In the genomic region with DNA sequence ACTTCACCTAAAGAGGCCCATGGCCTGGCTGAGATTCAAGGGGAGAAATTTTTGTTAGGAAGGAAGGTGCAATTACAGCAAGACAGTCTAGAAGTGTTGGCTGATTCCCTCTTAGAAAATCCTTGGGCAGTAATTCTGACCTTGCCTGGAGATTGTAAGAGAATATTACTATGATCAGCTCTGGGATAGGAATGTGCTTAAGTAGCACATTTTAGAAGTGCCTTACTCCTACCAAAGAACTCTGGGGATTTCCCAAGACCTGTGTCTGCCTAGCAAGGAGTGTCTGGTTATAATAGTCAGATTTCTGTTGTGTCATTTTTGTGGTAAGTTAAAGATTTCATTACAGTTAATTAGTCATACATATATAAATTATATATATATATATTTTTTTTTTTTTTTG, we compare ENCODE assay signal across 12 cellular contexts. TPM values are rescaled to one million over a fixed set of nuclear protein-coding genes. Genes with fewer than 3 reads are reported as not detected.
DNase-seq lines count a peak whose midpoint lies in the region; ATAC-seq and TF ChIP-seq lines count a peak whose summit lies in the region.
"Had no signal": no experiment of that assay in that cellular context is flagged by ENCODE, and none has a peak within 500 bp of the region (broad histone marks: within the 10 kb centered on the region; RNA-seq: fewer than 3 reads in every experiment).

No MANE protein-coding gene starts in this region.

- H3K27me3 Mint-ChIP-seq in MCF 10A (ENCODE audit: insufficient read depth, unreplicated experiment): no peaks in the 10 kb centered on the region
- no peaks in the 10 kb centered on the region for H3K27me3 Mint-ChIP-seq in type B pancreatic cell
- H3K27me3 Mint-ChIP-seq: IgD-negative memory B cell; naive thymus-derived CD4-positive, alpha-beta T cell had no signal

- TF ChIP-seq CTCF in MCF 10A (IDR thresholded peaks at IDR 0.05; ENCODE audit: unreplicated experiment): no peak
- no peak for TF ChIP-seq CTCF in breast epithelium (IDR thresholded peaks at IDR 0.05)
- TF ChIP-seq CTCF in fibroblast of villous mesenchyme (IDR thresholded peaks at IDR 0.05; ENCODE audit: insufficient read depth, low read depth, low read length): no peak
- TF ChIP-seq CTCF in type B pancreatic cell (conservative IDR thresholded peaks at IDR 0.05): no peak

- H3K9me3 ChIP-seq in breast epithelium: no peaks in the 10 kb centered on the region

- H3K27ac Mint-ChIP-seq in MCF 10A (ENCODE audit: low read depth, unreplicated experiment): peak overlapping the region; percentile 59
- peak overlapping the region; percentile 81 for H3K27ac Mint-ChIP-seq in type B pancreatic cell
- H3K27ac Mint-ChIP-seq: IgD-negative memory B cell; naive thymus-derived CD4-positive, alpha-beta T cell had no signal

- TF ChIP-seq POLR2A in breast epithelium (IDR thresholded peaks at IDR 0.05): no peak

- peak; percentile 74 for DNase-seq in MCF 10A (ENCODE audit: unreplicated experiment)
- DNase-seq in breast epithelium (ENCODE audit: low spot score in 2 of 2): no peak
- DNase-seq in fibroblast of villous mesenchyme (ENCODE audit: low read depth): peak; percentile 87
- no peak for DNase-seq in type B pancreatic cell (ENCODE audit: extremely low spot score, unreplicated experiment)
- DNase-seq in germinal center (ENCODE audit: low spot score): no peak
- DNase-seq: activated effector memory CD4-positive, alpha-beta T cell treated with Interleukin-2 at 50 U/mL for 16 hours; naive thymus-derived CD4-positive, alpha-beta T cell; NCI-H524 had no signal

- H3K4me3 Mint-ChIP-seq in MCF 10A (ENCODE audit: unreplicated experiment) (no peak overlapping the region), type B pancreatic cell (no peak overlapping the region)
- H3K4me3 Mint-ChIP-seq: IgD-negative memory B cell; naive thymus-derived CD4-positive, alpha-beta T cell had no signal

- peak; percentile 70 for ATAC-seq in SK-N-SH treated with all-trans-retinoic acid at 6 μM for 48 hours
- ATAC-seq in HG02840 (IDR thresholded peaks at IDR 0.05; ENCODE audit: low FRiP score, unreplicated experiment): no peak
- no peak for ATAC-seq in HG02759 (IDR thresholded peaks at IDR 0.05; ENCODE audit: unreplicated experiment)
- ATAC-seq: naive thymus-derived CD4-positive, alpha-beta T cell had no signal

- H3K36me3 Mint-ChIP-seq in MCF 10A (ENCODE audit: insufficient read depth, unreplicated experiment) (peaks cover under 1% of the 10 kb centered on the region), type B pancreatic cell (peaks cover 7% of the 10 kb centered on the region)

- H3K9me3 Mint-ChIP-seq in MCF 10A (ENCODE audit: unreplicated experiment) (no peaks in the 10 kb centered on the region), type B pancreatic cell (no peaks in the 10 kb centered on the region)
- H3K9me3 Mint-ChIP-seq: IgD-negative memory B cell; naive thymus-derived CD4-positive, alpha-beta T cell had no signal

- no TSS peak for BruUV-seq in MCF 10A (replicated peaks; lab: Mats Ljungman, UMichigan)

- no peaks in the 10 kb centered on the region for H3K27me3 ChIP-seq in breast epithelium

- no peaks in the 10 kb centered on the region for H3K36me3 ChIP-seq in breast epithelium

- no peaks in the 10 kb centered on the region for H3K4me1 ChIP-seq in breast epithelium

- peaks cover 11% of the 10 kb centered on the region for H3K4me1 Mint-ChIP-seq in MCF 10A (ENCODE audit: insufficient read depth, unreplicated experiment)
- peaks cover 9% of the 10 kb centered on the region for H3K4me1 Mint-ChIP-seq in type B pancreatic cell (ENCODE audit: unreplicated experiment)

- POLR2A ChIA-PET in MCF 10A (lab: Yijun Ruan, JAX): interaction anchor here (0.6 to 4.7 kb wide), 10 partner anchors 10 to 373 kb away, joined by 3 to 22 read pairs (median 4); a partner anchor contains a TSS

- CTCF ChIA-PET in MCF 10A (lab: Yijun Ruan, JAX): interaction anchor here (0.8 to 1.6 kb wide), 3 partner anchors 9 to 38 kb away, joined by 3 to 10 read pairs (median 3); no protein-coding TSS in a partner anchor

- no peak overlapping the region for H3K4me3 ChIP-seq in breast epithelium
- no peak overlapping the region for H3K4me3 ChIP-seq in fibroblast of villous mesenchyme (ENCODE audit: low read depth, low read length)

- no peak overlapping the region for H3K27ac ChIP-seq in breast epithelium

- intact Hi-C loops in MCF 10A (cut with micrococcal nuclease): no loop called here
- intact Hi-C loops in breast epithelium (cut with DNase I; ENCODE audit: low total_unique reads): no loop called here

TF ChIP-seq in SK-N-SH treated with all-trans-retinoic acid at 6 μM for 48 hours, 23 proteins besides CTCF, POLR2A, EP300 and RAD21:
- TF ChIP-seq, protein P1, sequence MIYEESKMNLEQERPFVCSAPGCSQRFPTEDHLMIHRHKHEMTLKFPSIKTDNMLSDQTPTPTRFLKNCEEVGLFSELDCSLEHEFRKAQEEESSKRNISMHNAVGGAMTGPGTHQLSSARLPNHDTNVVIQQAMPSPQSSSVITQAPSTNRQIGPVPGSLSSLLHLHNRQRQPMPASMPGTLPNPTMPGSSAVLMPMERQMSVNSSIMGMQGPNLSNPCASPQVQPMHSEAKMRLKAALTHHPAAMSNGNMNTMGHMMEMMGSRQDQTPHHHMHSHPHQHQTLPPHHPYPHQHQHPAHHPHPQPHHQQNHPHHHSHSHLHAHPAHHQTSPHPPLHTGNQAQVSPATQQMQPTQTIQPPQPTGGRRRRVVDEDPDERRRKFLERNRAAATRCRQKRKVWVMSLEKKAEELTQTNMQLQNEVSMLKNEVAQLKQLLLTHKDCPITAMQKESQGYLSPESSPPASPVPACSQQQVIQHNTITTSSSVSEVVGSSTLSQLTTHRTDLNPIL (CRISPR knock-in tag; IDR thresholded peaks at IDR 0.05; ENCODE audit: low read depth): no peak
- TF ChIP-seq ZC3H10 (CRISPR knock-in tag; IDR thresholded peaks at IDR 0.05) (no peak), ZFP30 (CRISPR knock-in tag; IDR thresholded peaks at IDR 0.05) (no peak), ISL1 (CRISPR knock-in tag; IDR thresholded peaks at IDR 0.05) (no peak), OSR1 (CRISPR knock-in tag; IDR thresholded peaks at IDR 0.05) (no peak)

RNA-seq across cellular contexts. Expression of a gene that starts 52.3 kb away (rescaled TPM):
- 24.6 and 42.1 TPM in 2 replicates for total RNA-seq in MCF 10A (2022)
- 10 to 100 TPM; 12.8 to 15.7 (median 14.9) TPM for total RNA-seq in breast epithelium
- 27.7 and 36.7 TPM in 2 replicates for total RNA-seq in fibroblast of villous mesenchyme
- 44.4 and 47.2 TPM in 2 replicates for total RNA-seq in type B pancreatic cell (ENCODE audit: low replicate concordance)

RNA-seq across cellular contexts. Expression of a gene that starts 52.4 kb away (rescaled TPM):
- total RNA-seq in MCF 10A (2022) (15.8 and 27.6 TPM in 2 replicates), breast epithelium (10 to 100 TPM in 1 of 3 donors, 1 to 10 TPM in 2; 7.9 to 10.5 (median 8.2) TPM), fibroblast of villous mesenchyme (15.5 and 21.2 TPM in 2 replicates), type B pancreatic cell (ENCODE audit: low replicate concordance) (4.9 and 10.2 TPM in 2 replicates)

Comparison
In these comparisons a context has a peak if more than half of its experiments do, and no peak if none do; other contexts are left out.
1. DNase-seq: peak in MCF 10A (single experiment) and fibroblast of villous mesenchyme (single experiment); none in breast epithelium (0 of 2), type B pancreatic cell (single experiment) and germinal center (single experiment).